8 cellular contexts compared by ENCODE assay signal in genomic region chr11:62664405-62665074, GRCh38. TPM values are rescaled to one million over a fixed set of nuclear protein-coding genes. Genes with fewer than 3 reads are reported as not detected.
DNase-seq lines count a peak whose midpoint lies in the region; ATAC-seq, FAIRE-seq and TF ChIP-seq lines count a peak whose summit lies in the region.

No MANE protein-coding gene starts in this region.

- peak overlapping the region; percentile 98 for H3K4me3 Mint-ChIP-seq in activated CD4-positive, alpha-beta T cell treated with anti-CD3 and anti-CD28 coated beads, Interleukin-2, amount 10 ng/mL, durations not matched to agents 7 days and 5 days
- peak overlapping the region; percentile 96 for H3K4me3 Mint-ChIP-seq in natural killer cell

- POLR2A ChIA-PET in activated CD4-positive, alpha-beta T cell treated with anti-CD3 and anti-CD28 coated beads, Interleukin-2, amount 10 ng/mL, durations not matched to agents 7 days and 5 days (lab: Charles Lee) = interaction anchor here (0.6 to 1.8 kb wide), 22 partner anchors 8 to 213 kb away, joined by 3 to 14 read pairs (median 6); partner anchors contain the start of genes B3GAT3, EEF1G, GANAB and INTS5

- CTCF ChIA-PET in activated CD4-positive, alpha-beta T cell treated with anti-CD3 and anti-CD28 coated beads, Interleukin-2, amount 10 ng/mL, durations not matched to agents 7 days and 5 days (lab: Charles Lee) = interaction anchor here (0.7 to 3.0 kb wide), 21 partner anchors 8 to 270 kb away, joined by 3 to 17 read pairs (median 4); partner anchors contain the start of genes EML3, INTS5, MTA2 and SLC3A2

- ATAC-seq in GM18498 (IDR thresholded peaks at IDR 0.05; ENCODE audit: unreplicated experiment) (peak; percentile 35), HG02943 (IDR thresholded peaks at IDR 0.05; ENCODE audit: low read depth, unreplicated experiment) (peak; percentile 26), natural killer cell (peak; percentile 33 to 45 (median 35))

- no peaks in the 10 kb centered on the region for H3K27me3 Mint-ChIP-seq in activated CD4-positive, alpha-beta T cell treated with anti-CD3 and anti-CD28 coated beads, Interleukin-2, amount 10 ng/mL, durations not matched to agents 7 days and 5 days
- H3K27me3 Mint-ChIP-seq in natural killer cell (ENCODE audit: low read depth in 2 of 2) = no peaks in the 10 kb centered on the region

- no peaks in the 10 kb centered on the region for H3K9me3 Mint-ChIP-seq in activated CD4-positive, alpha-beta T cell treated with anti-CD3 and anti-CD28 coated beads, Interleukin-2, amount 10 ng/mL, durations not matched to agents 7 days and 5 days
- H3K9me3 Mint-ChIP-seq in natural killer cell = no peaks in the 10 kb centered on the region

- FAIRE-seq in urothelium cell line (lab: Jason Lieb, UNC) = no peak

- no peak for TF ChIP-seq CTCF in natural killer cell (IDR thresholded peaks at IDR 0.05)

- no peak for TF ChIP-seq POLR2A in erythroblast (IDR thresholded peaks at IDR 0.05; ENCODE audit: low read length)

- DNase-seq in A172 (ENCODE audit: low spot score) (peak; percentile 59), NCI-H2029 treated with DMSO at 0.1 percent for 48 hours (lab: John Stamatoyannopoulos, UW) (peak; percentile 24), erythroblast (lab: John Stamatoyannopoulos, UW) (peak; percentile 80 to 85), natural killer cell (no peak), urothelium cell line (ENCODE audit: low spot score) (peak; percentile 57)
- peak; percentile 66 for DNase-seq in activated CD4-positive, alpha-beta T cell treated with anti-CD3 and anti-CD28 coated beads, Interleukin-2, amount 10 ng/mL, durations not matched to agents 7 days and 5 days

- H3K27ac Mint-ChIP-seq in activated CD4-positive, alpha-beta T cell treated with anti-CD3 and anti-CD28 coated beads, Interleukin-2, amount 10 ng/mL, durations not matched to agents 7 days and 5 days = peak overlapping the region; percentile 93
- peak overlapping the region; percentile 87 to 95 for H3K27ac Mint-ChIP-seq in natural killer cell

- peaks cover 35% of the 10 kb centered on the region for H3K4me1 Mint-ChIP-seq in activated CD4-positive, alpha-beta T cell treated with anti-CD3 and anti-CD28 coated beads, Interleukin-2, amount 10 ng/mL, durations not matched to agents 7 days and 5 days
- H3K4me1 Mint-ChIP-seq in natural killer cell = peaks cover 6 to 28% of the 10 kb centered on the region in 2 donors

- intact Hi-C loops in natural killer cell (cut with micrococcal nuclease) = loop anchor here (1.0 to 5.0 kb wide), 5 partner anchors 15 to 74 kb away; partner anchors contain the start of genes EML3, GANAB, HNRNPUL2 and ROM1

- H3K36me3 Mint-ChIP-seq in activated CD4-positive, alpha-beta T cell treated with anti-CD3 and anti-CD28 coated beads, Interleukin-2, amount 10 ng/mL, durations not matched to agents 7 days and 5 days (ENCODE audit: low read depth) = peaks cover 48% of the 10 kb centered on the region
- H3K36me3 Mint-ChIP-seq in natural killer cell = no peaks in the 10 kb centered on the region

RNA-seq across cellular contexts. Expression of gene C11orf98, which starts 0.5 kb away (rescaled TPM):
- 100 and 104 TPM in 2 replicates for total RNA-seq in A172 (2014; rRNA removed; shearing (Covaris generic))
- total RNA-seq in activated CD4-positive, alpha-beta T cell treated with anti-CD3 and anti-CD28 coated beads, Interleukin-2, amount 10 ng/mL, durations not matched to agents 7 days and 5 days = 10 to 100 TPM; 86.0 to 93.9 TPM
- total RNA-seq in natural killer cell = 10 to 100 TPM; 36.5 to 57.9 (median 39.1) TPM

RNA-seq across cellular contexts. Expression of gene CSKMT, which starts 0.6 kb away (rescaled TPM):
- 3.0 and 8.7 TPM in 2 replicates for total RNA-seq in A172 (2014; rRNA removed; shearing (Covaris generic))
- total RNA-seq in activated CD4-positive, alpha-beta T cell treated with anti-CD3 and anti-CD28 coated beads, Interleukin-2, amount 10 ng/mL, durations not matched to agents 7 days and 5 days = 10 to 100 TPM; 11.0 to 18.2 TPM
- total RNA-seq in natural killer cell = 10 to 100 TPM; 12.0 to 21.5 (median 13.7) TPM

RNA-seq across cellular contexts. Expression of gene UQCC3, which starts 6.9 kb away (rescaled TPM):
- total RNA-seq in A172 (2014; rRNA removed; shearing (Covaris generic)) = 13.8 and 17.7 TPM in 2 replicates
- 1 to 10 TPM; 6.7 to 7.4 TPM for total RNA-seq in activated CD4-positive, alpha-beta T cell treated with anti-CD3 and anti-CD28 coated beads, Interleukin-2, amount 10 ng/mL, durations not matched to agents 7 days and 5 days
- 1 to 10 TPM; 3.9 to 5.2 (median 4.0) TPM for total RNA-seq in natural killer cell

RNA-seq across cellular contexts. Expression of gene LBHD1, which starts 7.5 kb away (rescaled TPM):
- 2.5 and 6.6 TPM in 2 replicates for total RNA-seq in A172 (2014; rRNA removed; shearing (Covaris generic))
- total RNA-seq in activated CD4-positive, alpha-beta T cell treated with anti-CD3 and anti-CD28 coated beads, Interleukin-2, amount 10 ng/mL, durations not matched to agents 7 days and 5 days = 10 to 100 TPM; 19.5 to 21.3 TPM
- 10 to 100 TPM; 17.4 to 29.1 (median 20.4) TPM for total RNA-seq in natural killer cell

RNA-seq across cellular contexts. Expression of gene INTS5, which starts 11.4 kb away (rescaled TPM):
- total RNA-seq in A172 (2014; rRNA removed; shearing (Covaris generic)) = 25.6 and 25.9 TPM in 2 replicates
- total RNA-seq in activated CD4-positive, alpha-beta T cell treated with anti-CD3 and anti-CD28 coated beads, Interleukin-2, amount 10 ng/mL, durations not matched to agents 7 days and 5 days = 10 to 100 TPM; 26.3 to 27.6 TPM
- 10 to 100 TPM; 13.9 to 20.3 (median 14.6) TPM for total RNA-seq in natural killer cell
